In the genomic region with DNA sequence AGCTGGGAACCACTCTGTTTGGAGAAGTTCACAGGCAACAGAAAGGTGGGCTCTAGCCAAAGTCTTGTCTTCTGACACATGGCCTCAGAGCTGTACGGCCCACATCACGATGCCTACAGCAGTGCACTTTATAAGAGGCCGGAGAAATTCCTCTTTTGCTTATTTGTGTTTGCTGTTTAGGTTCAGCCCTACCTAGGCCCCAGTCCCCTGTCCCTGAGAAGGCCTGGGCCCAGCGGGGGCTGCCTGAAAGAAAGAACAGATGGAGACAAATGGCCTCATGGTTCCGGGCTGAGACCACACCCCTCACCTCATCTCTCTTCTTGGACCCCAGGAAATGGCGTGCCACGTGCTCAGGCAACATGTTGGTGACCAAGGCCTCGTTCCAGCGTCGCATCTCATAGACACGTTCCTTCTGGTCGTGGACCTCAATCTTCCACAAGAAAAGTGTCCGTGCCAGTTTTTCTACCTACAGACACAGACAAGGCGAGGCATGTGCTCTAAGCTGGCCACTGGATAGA, we compare ENCODE assay signal across 2 cellular contexts.
TF ChIP-seq lines count a peak whose summit lies in the region.

No MANE protein-coding gene starts in this region.

TF ChIP-seq in SK-N-SH, 30 proteins besides CTCF, POLR2A, EP300 and RAD21 (continued from another document):
- TF ChIP-seq, protein P1, sequence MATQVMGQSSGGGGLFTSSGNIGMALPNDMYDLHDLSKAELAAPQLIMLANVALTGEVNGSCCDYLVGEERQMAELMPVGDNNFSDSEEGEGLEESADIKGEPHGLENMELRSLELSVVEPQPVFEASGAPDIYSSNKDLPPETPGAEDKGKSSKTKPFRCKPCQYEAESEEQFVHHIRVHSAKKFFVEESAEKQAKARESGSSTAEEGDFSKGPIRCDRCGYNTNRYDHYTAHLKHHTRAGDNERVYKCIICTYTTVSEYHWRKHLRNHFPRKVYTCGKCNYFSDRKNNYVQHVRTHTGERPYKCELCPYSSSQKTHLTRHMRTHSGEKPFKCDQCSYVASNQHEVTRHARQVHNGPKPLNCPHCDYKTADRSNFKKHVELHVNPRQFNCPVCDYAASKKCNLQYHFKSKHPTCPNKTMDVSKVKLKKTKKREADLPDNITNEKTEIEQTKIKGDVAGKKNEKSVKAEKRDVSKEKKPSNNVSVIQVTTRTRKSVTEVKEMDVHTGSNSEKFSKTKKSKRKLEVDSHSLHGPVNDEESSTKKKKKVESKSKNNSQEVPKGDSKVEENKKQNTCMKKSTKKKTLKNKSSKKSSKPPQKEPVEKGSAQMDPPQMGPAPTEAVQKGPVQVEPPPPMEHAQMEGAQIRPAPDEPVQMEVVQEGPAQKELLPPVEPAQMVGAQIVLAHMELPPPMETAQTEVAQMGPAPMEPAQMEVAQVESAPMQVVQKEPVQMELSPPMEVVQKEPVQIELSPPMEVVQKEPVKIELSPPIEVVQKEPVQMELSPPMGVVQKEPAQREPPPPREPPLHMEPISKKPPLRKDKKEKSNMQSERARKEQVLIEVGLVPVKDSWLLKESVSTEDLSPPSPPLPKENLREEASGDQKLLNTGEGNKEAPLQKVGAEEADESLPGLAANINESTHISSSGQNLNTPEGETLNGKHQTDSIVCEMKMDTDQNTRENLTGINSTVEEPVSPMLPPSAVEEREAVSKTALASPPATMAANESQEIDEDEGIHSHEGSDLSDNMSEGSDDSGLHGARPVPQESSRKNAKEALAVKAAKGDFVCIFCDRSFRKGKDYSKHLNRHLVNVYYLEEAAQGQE (IDR thresholded peaks at IDR 0.05; ENCODE audit: low read depth, low read length), result no peak
- TF ChIP-seq SMC3 (IDR thresholded peaks at IDR 0.05; ENCODE audit: low read depth, low read length) (no peak), MXI1 (IDR thresholded peaks at IDR 0.05; ENCODE audit: low read depth, low read length) (no peak), EZH2phosphoT487 (IDR thresholded peaks at IDR 0.05; ENCODE audit: borderline replicate concordance, low read depth) (no peak), TCF12 (IDR thresholded peaks at IDR 0.05) (no peak), TEAD4 (IDR thresholded peaks at IDR 0.05; ENCODE audit: borderline replicate concordance, insufficient read depth) (no peak), CHD2 (IDR thresholded peaks at IDR 0.05; ENCODE audit: low read length, partially characterized antibody) (no peak), MEF2A (IDR thresholded peaks at IDR 0.05; ENCODE audit: borderline replicate concordance, low read depth) (no peak), PBX3 (IDR thresholded peaks at IDR 0.05) (no peak), NFIC (IDR thresholded peaks at IDR 0.05; ENCODE audit: borderline replicate concordance) (no peak)
- TF ChIP-seq, protein P2, sequence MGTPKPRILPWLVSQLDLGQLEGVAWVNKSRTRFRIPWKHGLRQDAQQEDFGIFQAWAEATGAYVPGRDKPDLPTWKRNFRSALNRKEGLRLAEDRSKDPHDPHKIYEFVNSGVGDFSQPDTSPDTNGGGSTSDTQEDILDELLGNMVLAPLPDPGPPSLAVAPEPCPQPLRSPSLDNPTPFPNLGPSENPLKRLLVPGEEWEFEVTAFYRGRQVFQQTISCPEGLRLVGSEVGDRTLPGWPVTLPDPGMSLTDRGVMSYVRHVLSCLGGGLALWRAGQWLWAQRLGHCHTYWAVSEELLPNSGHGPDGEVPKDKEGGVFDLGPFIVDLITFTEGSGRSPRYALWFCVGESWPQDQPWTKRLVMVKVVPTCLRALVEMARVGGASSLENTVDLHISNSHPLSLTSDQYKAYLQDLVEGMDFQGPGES (IDR thresholded peaks at IDR 0.05; ENCODE audit: low read depth, low read length), result no peak
- TF ChIP-seq, protein P3, sequence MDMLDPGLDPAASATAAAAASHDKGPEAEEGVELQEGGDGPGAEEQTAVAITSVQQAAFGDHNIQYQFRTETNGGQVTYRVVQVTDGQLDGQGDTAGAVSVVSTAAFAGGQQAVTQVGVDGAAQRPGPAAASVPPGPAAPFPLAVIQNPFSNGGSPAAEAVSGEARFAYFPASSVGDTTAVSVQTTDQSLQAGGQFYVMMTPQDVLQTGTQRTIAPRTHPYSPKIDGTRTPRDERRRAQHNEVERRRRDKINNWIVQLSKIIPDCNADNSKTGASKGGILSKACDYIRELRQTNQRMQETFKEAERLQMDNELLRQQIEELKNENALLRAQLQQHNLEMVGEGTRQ (IDR thresholded peaks at IDR 0.05; ENCODE audit: borderline replicate concordance, low read depth, low read length), result no peak

TF ChIP-seq in SK-N-SH treated with all-trans-retinoic acid at 6 μM for 48 hours, 23 proteins besides CTCF, POLR2A, EP300 and RAD21 (continued from another document):
- TF ChIP-seq TSHZ2 (CRISPR knock-in tag; IDR thresholded peaks at IDR 0.05), result no peak
